14 cellular contexts compared by ENCODE assay signal in the genomic region with DNA sequence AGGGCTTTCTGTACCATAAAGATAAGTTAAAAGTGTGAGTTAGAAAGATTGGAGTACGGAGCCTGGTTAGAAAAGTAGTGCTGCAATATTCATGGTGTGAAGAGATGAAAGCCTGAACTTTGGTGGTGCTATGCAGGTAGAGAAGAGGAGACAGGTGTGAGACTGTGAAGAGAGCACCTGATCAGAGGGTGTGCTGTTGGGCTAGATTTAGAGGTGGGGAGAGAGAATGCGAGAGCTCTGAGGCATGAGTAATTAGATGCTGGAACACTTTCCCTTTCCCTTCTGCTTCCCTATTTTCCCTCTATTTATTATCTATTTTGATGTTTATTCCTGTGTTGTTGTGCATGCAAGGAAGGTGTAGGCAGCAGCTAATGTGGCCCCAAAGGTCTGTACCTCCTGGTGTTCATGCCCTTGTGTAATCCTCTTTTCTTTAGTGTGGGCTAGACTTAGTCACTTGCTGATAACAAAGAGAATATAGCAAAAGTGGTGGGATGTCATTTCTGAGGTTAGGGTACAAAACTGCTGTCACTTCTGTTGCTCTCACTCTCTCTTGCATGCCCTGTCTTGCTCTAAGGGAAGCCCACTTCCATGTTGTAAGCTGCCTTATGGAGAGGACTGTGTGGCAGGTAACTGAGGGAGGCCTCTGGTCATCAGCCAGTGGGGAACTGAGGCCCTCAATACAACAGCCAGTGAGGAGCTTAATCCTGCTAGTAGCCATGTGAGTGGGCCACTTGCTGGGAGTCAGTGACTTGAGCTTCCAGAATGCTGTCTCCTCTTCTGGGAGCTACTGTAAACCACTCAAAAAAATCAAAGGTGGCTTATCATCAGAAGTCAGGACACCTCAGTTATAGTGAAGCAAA. TPM values are rescaled to one million over a fixed set of nuclear protein-coding genes. Genes with fewer than 3 reads are reported as not detected.
DNase-seq lines count a peak whose midpoint lies in the region; ATAC-seq and TF ChIP-seq lines count a peak whose summit lies in the region.
"Had no signal": no experiment of that assay in that cellular context is flagged by ENCODE, and none has a peak within 500 bp of the region (broad histone marks: within the 10 kb centered on the region; RNA-seq: fewer than 3 reads in every experiment).

No MANE protein-coding gene starts in this region.

- peak overlapping the region; percentile 100 for H3K4me2 ChIP-seq in OCI-LY3 (ENCODE audit: low read length)

- no peak overlapping the region for H3K9ac ChIP-seq in OCI-LY3 (ENCODE audit: low read length)
- no peak overlapping the region for H3K9ac ChIP-seq in iPS-15b (ENCODE audit: low read depth, low read length)

- H3K36me3 Mint-ChIP-seq in activated CD4-positive, alpha-beta T cell treated with anti-CD3 and anti-CD28 coated beads, Interleukin-2, amount 10 ng/mL, durations not matched to agents 24 days and 14 days (ENCODE audit: low read depth): peaks cover 4% of the 10 kb centered on the region

- peaks cover 3% of the 10 kb centered on the region for H3K9me3 Mint-ChIP-seq in activated CD4-positive, alpha-beta T cell treated with anti-CD3 and anti-CD28 coated beads, Interleukin-2, amount 10 ng/mL, durations not matched to agents 24 days and 14 days
- H3K9me3 Mint-ChIP-seq: activated naive CD4-positive, alpha-beta T cell treated with anti-CD3 and anti-CD28 coated beads for 36 hours had no signal

- H3K4me1 ChIP-seq in OCI-LY3 (ENCODE audit: low read length) (peaks cover 24% of the 10 kb centered on the region), iPS-15b (ENCODE audit: control insufficient read depth, insufficient read depth, low read length) (peaks cover 17% of the 10 kb centered on the region), spleen (peaks cover 6 to 41% (median 24%) of the 10 kb centered on the region in 6 donors)

- H3K36me3 ChIP-seq in OCI-LY3 (replicated peaks; ENCODE audit: low read depth, low read length) (no peaks in the 10 kb centered on the region), iPS-15b (ENCODE audit: control insufficient read depth, insufficient read depth, low read length) (no peaks in the 10 kb centered on the region), spleen (no peaks in the 10 kb centered on the region)
- H3K36me3 ChIP-seq: MG63 had no signal

- H3K27ac ChIP-seq in OCI-LY3 (ENCODE audit: low read length): no peak overlapping the region
- H3K27ac ChIP-seq in spleen: no peak overlapping the region
- H3K27ac ChIP-seq: epithelial cell of prostate had no signal

- no peaks in the 10 kb centered on the region for H4K20me1 ChIP-seq in OCI-LY3 (ENCODE audit: insufficient read depth, low read length)

- H3K27me3 Mint-ChIP-seq in activated CD4-positive, alpha-beta T cell treated with anti-CD3 and anti-CD28 coated beads, Interleukin-2, amount 10 ng/mL, durations not matched to agents 24 days and 14 days: peaks cover 42% of the 10 kb centered on the region

- no peak overlapping the region for H3K27ac Mint-ChIP-seq in activated CD4-positive, alpha-beta T cell treated with anti-CD3 and anti-CD28 coated beads, Interleukin-2, amount 10 ng/mL, durations not matched to agents 24 days and 14 days
- H3K27ac Mint-ChIP-seq: activated naive CD4-positive, alpha-beta T cell treated with anti-CD3 and anti-CD28 coated beads for 36 hours had no signal

- TF ChIP-seq POLR2A in spleen (IDR thresholded peaks at IDR 0.05): no peak

- no peak overlapping the region for H2AFZ ChIP-seq in OCI-LY3 (ENCODE audit: low read depth, low read length)

- no peak for TF ChIP-seq CTCF in OCI-LY3 (IDR thresholded peaks at IDR 0.05; ENCODE audit: low read depth, low read length)
- no peak for TF ChIP-seq CTCF in spleen (IDR thresholded peaks at IDR 0.05 in 8 of 11, conservative IDR thresholded peaks at IDR 0.05 in 3 of 11)

- no peak for DNase-seq in activated CD4-positive, alpha-beta T cell treated with anti-CD3 and anti-CD28 coated beads, Interleukin-2, amount 10 ng/mL, durations not matched to agents 24 days and 14 days
- DNase-seq in activated CD4-positive, alpha-beta T cell treated with anti-CD3 and anti-CD28 coated beads, Interleukin-2, amount 50 U/mL, for 1 hour: no peak
- DNase-seq in spleen: peak; percentile 23
- no peak for DNase-seq in dermis blood vessel endothelial cell
- no peak for DNase-seq in stimulated activated CD4-positive, alpha-beta T cell treated with anti-CD3 and anti-CD28 coated beads, Interleukin-2, amount 100 ng/mL, for 48 hours
- DNase-seq: activated naive CD4-positive, alpha-beta T cell treated with anti-CD3 and anti-CD28 coated beads for 36 hours; EL; mammary epithelial cell; MG63; NCI-H510A had no signal

- H3K9me3 ChIP-seq in OCI-LY3 (ENCODE audit: insufficient read depth, low read length) (no peaks in the 10 kb centered on the region), iPS-15b (ENCODE audit: control insufficient read depth, insufficient read depth, low read length) (no peaks in the 10 kb centered on the region), spleen (no peaks in the 10 kb centered on the region)
- H3K9me3 ChIP-seq: MG63 had no signal

- intact Hi-C loops in activated CD4-positive, alpha-beta T cell treated with anti-CD3 and anti-CD28 coated beads, Interleukin-2, amount 10 ng/mL, durations not matched to agents 24 days and 14 days (cut with micrococcal nuclease): loop anchor here (5.0 to 10.0 kb wide), 2 partner anchors 112 to 224 kb away; no protein-coding TSS in a partner anchor
- intact Hi-C loops in spleen (cut with DNase I; ENCODE audit: low total_unique reads): loop anchor here (10.0 kb wide), 1 partner anchor 224 kb away; no protein-coding TSS in a partner anchor

- 90 to 94% (median 93%) methylated on average over 2 of the region's 2 CpGs for WGBS in spleen, 5 donors

- peak overlapping the region; percentile 79 for H3K4me3 Mint-ChIP-seq in activated CD4-positive, alpha-beta T cell treated with anti-CD3 and anti-CD28 coated beads, Interleukin-2, amount 10 ng/mL, durations not matched to agents 24 days and 14 days

- no peaks in the 10 kb centered on the region for H3K79me2 ChIP-seq in OCI-LY3 (ENCODE audit: low read length)

- H3K27me3 ChIP-seq in OCI-LY3 (ENCODE audit: low read depth, low read length): peaks cover 51% of the 10 kb centered on the region
- H3K27me3 ChIP-seq in iPS-15b (ENCODE audit: control insufficient read depth, insufficient read depth, low read length): peaks cover 16% of the 10 kb centered on the region
- H3K27me3 ChIP-seq in spleen (replicated peaks in 1 of 7): peaks cover 0 to 20% (median 4%) of the 10 kb centered on the region in 7 donors
- H3K27me3 ChIP-seq: MG63 had no signal

- ATAC-seq in HG02759 (IDR thresholded peaks at IDR 0.05; ENCODE audit: unreplicated experiment): no peak

- peaks cover 34% of the 10 kb centered on the region for H3K4me1 Mint-ChIP-seq in activated CD4-positive, alpha-beta T cell treated with anti-CD3 and anti-CD28 coated beads, Interleukin-2, amount 10 ng/mL, durations not matched to agents 24 days and 14 days

- H3K4me3 ChIP-seq in OCI-LY3 (ENCODE audit: low read length) (no peak overlapping the region), iPS-15b (ENCODE audit: low read depth, low read length) (peak overlapping the region; percentile 77), spleen (no peak overlapping the region)
- H3K4me3 ChIP-seq: MG63 had no signal

RNA-seq across cellular contexts. Expression of a gene that starts 2.6 kb away (rescaled TPM):
- total RNA-seq in activated CD4-positive, alpha-beta T cell treated with anti-CD3 and anti-CD28 coated beads, Interleukin-2, amount 10 ng/mL, durations not matched to agents 24 days and 14 days: 8.5 and 9.8 TPM in 2 replicates
- total RNA-seq in spleen (10 to 100 TPM; 14.0 to 29.3 (median 23.2) TPM), dermis blood vessel endothelial cell (5.8 and 8.8 TPM in 2 replicates)
- 1 to 10 TPM; 2.4 to 4.8 (median 2.7) TPM for polyA plus RNA-seq in spleen
